ENCODE assay signal across 8 cellular contexts in genomic region chr1:101239095-101240040, GRCh38. TPM values are rescaled to one million over a fixed set of nuclear protein-coding genes. Genes with fewer than 3 reads are reported as not detected.
DNase-seq lines count a peak whose midpoint lies in the region; ATAC-seq and TF ChIP-seq lines count a peak whose summit lies in the region.

No MANE protein-coding gene starts in this region.

- no peaks in the 10 kb centered on the region for H3K9me3 ChIP-seq in left lung
- no peaks in the 10 kb centered on the region for H3K9me3 ChIP-seq in prostate gland

- H3K4me3 ChIP-seq in left lung (peak overlapping the region; percentile 48 to 64), prostate gland (peak overlapping the region in 1 of 2 donors; percentile 6)

- WGBS in prostate gland = 88% methylated on average over 42 of the region's 42 CpGs

- H3K27ac Mint-ChIP-seq in activated T-cell treated with anti-CD3 and anti-CD28 coated beads, Interleukin-2, amount 50 U/mL, for 72 hours = peak overlapping the region; percentile 98

- H3K36me3 ChIP-seq in left lung = peaks cover 0 to 26% of the 10 kb centered on the region in 2 donors
- no peaks in the 10 kb centered on the region for H3K36me3 ChIP-seq in prostate gland

- H3K27ac ChIP-seq in left lung = peak overlapping the region; percentile 65 to 88
- no peak overlapping the region for H3K27ac ChIP-seq in prostate gland

- peaks cover 50 to 62% of the 10 kb centered on the region in 2 donors for H3K36me3 Mint-ChIP-seq in activated T-cell treated with anti-CD3 and anti-CD28 coated beads, Interleukin-2, amount 50 U/mL, for 72 hours (ENCODE audit: insufficient read depth in 2 of 2)

- peaks cover 5 to 7% of the 10 kb centered on the region in 2 donors for H3K4me1 ChIP-seq in left lung
- H3K4me1 ChIP-seq in prostate gland (replicated peaks) = no peaks in the 10 kb centered on the region

- TF ChIP-seq CTCF in left lung (IDR thresholded peaks at IDR 0.05) (no peak), prostate gland (IDR thresholded peaks at IDR 0.05) (no peak)

- H3K27me3 Mint-ChIP-seq in activated T-cell treated with anti-CD3 and anti-CD28 coated beads, Interleukin-2, amount 50 U/mL, for 72 hours (ENCODE audit: low read depth) = no peaks in the 10 kb centered on the region

- peaks cover 58% of the 10 kb centered on the region for H3K4me1 Mint-ChIP-seq in activated T-cell treated with anti-CD3 and anti-CD28 coated beads, Interleukin-2, amount 50 U/mL, for 72 hours (ENCODE audit: low read depth)

- peak; percentile 42 to 48 for ATAC-seq in activated T-cell treated with anti-CD3 and anti-CD28 coated beads, Interleukin-2, amount 50 U/mL, for 72 hours (replicated peaks in 1 of 2)
- ATAC-seq in left lung (peak; percentile 3), GM18870 (IDR thresholded peaks at IDR 0.05; ENCODE audit: unreplicated experiment) (no peak), GM19452 (IDR thresholded peaks at IDR 0.05; ENCODE audit: unreplicated experiment) (no peak)

- H3K27me3 ChIP-seq in left lung = peaks cover 0 to 42% of the 10 kb centered on the region in 2 donors
- H3K27me3 ChIP-seq in prostate gland (replicated peaks; ENCODE audit: insufficient read depth) = no peaks in the 10 kb centered on the region

- peak; percentile 72 for DNase-seq in NCI-H2227 (lab: John Stamatoyannopoulos, UW; ENCODE audit: unreplicated experiment)
- DNase-seq in activated T-cell treated with anti-CD3 and anti-CD28 coated beads, Interleukin-2, amount 50 U/mL, for 72 hours = peak; percentile 73 to 81
- peak in 1 of 2 donors; percentile 58 for DNase-seq in left lung
- peak; percentile 34 to 72 (median 60) for DNase-seq in stimulated activated naive CD4-positive, alpha-beta T cell (lab: John Stamatoyannopoulos, UW)
- no peak for DNase-seq in cortex of kidney (lab: John Stamatoyannopoulos, UW)
- DNase-seq in prostate gland (ENCODE audit: low spot score) = no peak

- peak overlapping the region; percentile 97 for H3K4me3 Mint-ChIP-seq in activated T-cell treated with anti-CD3 and anti-CD28 coated beads, Interleukin-2, amount 50 U/mL, for 72 hours

- TF ChIP-seq POLR2A in prostate gland (IDR thresholded peaks at IDR 0.05) = no peak

- intact Hi-C loops in left lung (cut with DNase I) (no loop called here), prostate gland (cut with DNase I) (loop anchor here (2.0 to 5.0 kb wide), 5 partner anchors 42 to 319 kb away; partner anchors contain the start of gene DPH5)

- no peaks in the 10 kb centered on the region for H3K9me3 Mint-ChIP-seq in activated T-cell treated with anti-CD3 and anti-CD28 coated beads, Interleukin-2, amount 50 U/mL, for 72 hours

RNA-seq across cellular contexts. Expression of gene S1PR1, which starts 2.5 kb away (rescaled TPM):
- 100 to 1,000 TPM; 135 to 157 TPM for total RNA-seq in activated T-cell treated with anti-CD3 and anti-CD28 coated beads, Interleukin-2, amount 50 U/mL, for 72 hours
- 10 to 100 TPM; 35.5 to 89.3 TPM for total RNA-seq in left lung
- total RNA-seq in prostate gland = 10 to 100 TPM in 1 of 2 donors, 1 to 10 TPM in 1; 9.7 to 24.2 TPM

Comparison
In these comparisons a context has a peak if more than half of its experiments do, and no peak if none do; other contexts are left out.
1. DNase-seq: peak in NCI-H2227 (single experiment), activated T-cell treated with anti-CD3 and anti-CD28 coated beads, Interleukin-2, amount 50 U/mL, for 72 hours (2 of 2) and stimulated activated naive CD4-positive, alpha-beta T cell (6 of 6); none in cortex of kidney (single experiment) and prostate gland (single experiment).
2. ATAC-seq: peak in activated T-cell treated with anti-CD3 and anti-CD28 coated beads, Interleukin-2, amount 50 U/mL, for 72 hours (2 of 2) and left lung (single experiment); none in GM18870 (single experiment) and GM19452 (single experiment).
3. H3K27ac ChIP-seq: peak in left lung (2 of 2); none in prostate gland (0 of 2).